21 cellular contexts compared by ENCODE assay signal in the genomic region with DNA sequence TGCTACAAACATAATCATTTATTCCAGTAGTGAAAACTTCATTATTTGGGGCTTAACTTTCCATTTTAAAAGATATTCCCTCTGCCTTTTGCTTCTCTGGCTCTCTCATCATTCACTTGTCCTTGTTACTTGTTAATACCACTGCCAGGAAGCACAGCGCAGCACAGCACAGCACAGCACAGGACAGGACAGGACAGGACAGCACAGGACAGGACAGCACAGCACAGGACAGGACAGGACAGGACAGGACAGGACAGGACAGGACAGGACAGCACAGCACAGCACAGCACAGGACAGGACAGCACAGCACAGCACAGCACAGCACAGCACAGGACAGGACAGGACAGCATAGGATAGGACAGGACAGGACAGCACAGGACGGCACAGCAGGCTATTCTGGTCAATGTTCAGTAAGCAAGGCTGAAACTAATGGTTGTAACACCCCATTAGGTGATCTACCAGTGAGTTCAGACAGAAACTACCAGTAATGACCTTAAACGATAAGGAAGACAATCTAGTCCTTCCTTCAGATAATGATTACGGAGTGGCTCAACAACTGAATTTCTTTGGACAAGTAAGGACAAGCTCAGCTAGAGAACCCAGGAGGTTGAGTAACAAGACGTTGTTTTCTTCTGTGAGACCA. TPM values are rescaled to one million over a fixed set of nuclear protein-coding genes. Genes with fewer than 3 reads are reported as not detected.
DNase-seq lines count a peak whose midpoint lies in the region; ATAC-seq and TF ChIP-seq lines count a peak whose summit lies in the region.
"Had no signal": no experiment of that assay in that cellular context is flagged by ENCODE, and none has a peak within 500 bp of the region (broad histone marks: within the 10 kb centered on the region; RNA-seq: fewer than 3 reads in every experiment).

No MANE protein-coding gene starts in this region.

- no peaks in the 10 kb centered on the region for H3K27me3 ChIP-seq in CD8-positive, alpha-beta T cell (ENCODE audit: insufficient read depth, low read length)
- H3K27me3 ChIP-seq in RWPE2 (ENCODE audit: insufficient read depth, poor library complexity, severe bottlenecking) (no peaks in the 10 kb centered on the region), endodermal cell (ENCODE audit: control insufficient read depth, insufficient read depth, low read length, poor library complexity, severe bottlenecking) (no peaks in the 10 kb centered on the region), WERI-Rb-1 (ENCODE audit: insufficient read depth, low read depth, severe bottlenecking) (no peaks in the 10 kb centered on the region)
- H3K27me3 ChIP-seq: neural progenitor cell had no signal

- no peaks in the 10 kb centered on the region for H3K36me3 ChIP-seq in CD8-positive, alpha-beta T cell (ENCODE audit: insufficient read depth, low read length)
- H3K36me3 ChIP-seq in RWPE2 (ENCODE audit: low read depth) = peaks cover 53% of the 10 kb centered on the region
- peaks cover 23% of the 10 kb centered on the region for H3K36me3 ChIP-seq in endodermal cell (ENCODE audit: control insufficient read depth, insufficient read depth, low read length)
- peaks cover 23% of the 10 kb centered on the region for H3K36me3 ChIP-seq in WERI-Rb-1
- H3K36me3 ChIP-seq: neural progenitor cell had no signal

- H3K4me1 Mint-ChIP-seq in CD8-positive, alpha-beta T cell (ENCODE audit: low read depth) = peaks cover 46% of the 10 kb centered on the region
- H3K4me1 Mint-ChIP-seq in endodermal cell (peaks cover 30% of the 10 kb centered on the region), mesothelial cell of epicardium (peaks cover 29% of the 10 kb centered on the region)

- no peaks in the 10 kb centered on the region for H3K27me3 Mint-ChIP-seq in CD8-positive, alpha-beta T cell (ENCODE audit: low read depth)
- H3K27me3 Mint-ChIP-seq in endodermal cell (ENCODE audit: insufficient read depth) (no peaks in the 10 kb centered on the region), mesothelial cell of epicardium (ENCODE audit: low read depth) (no peaks in the 10 kb centered on the region)

- peak overlapping the region; percentile 37 for H3K27ac Mint-ChIP-seq in CD8-positive, alpha-beta T cell
- H3K27ac Mint-ChIP-seq in endodermal cell (peak overlapping the region; percentile 78), mesothelial cell of epicardium (peak overlapping the region; percentile 30)
- H3K27ac Mint-ChIP-seq: neural progenitor cell had no signal

- peaks cover 23% of the 10 kb centered on the region for H3K4me1 ChIP-seq in CD8-positive, alpha-beta T cell (ENCODE audit: insufficient read depth, low read length)
- H3K4me1 ChIP-seq in RWPE2 (ENCODE audit: insufficient read depth, poor library complexity, severe bottlenecking) (peaks cover 42% of the 10 kb centered on the region), endodermal cell (ENCODE audit: control insufficient read depth, insufficient read depth, low read length) (peaks cover 11% of the 10 kb centered on the region)

- peaks cover 33% of the 10 kb centered on the region for H3K36me3 Mint-ChIP-seq in CD8-positive, alpha-beta T cell
- peaks cover 15% of the 10 kb centered on the region for H3K36me3 Mint-ChIP-seq in endodermal cell (ENCODE audit: low read depth)
- no peaks in the 10 kb centered on the region for H3K36me3 Mint-ChIP-seq in mesothelial cell of epicardium
- H3K36me3 Mint-ChIP-seq: neural progenitor cell had no signal

- POLR2A ChIA-PET in CD8-positive, alpha-beta T cell (lab: Charles Lee) = no interaction called here

- no peak overlapping the region for H3K4me3 Mint-ChIP-seq in CD8-positive, alpha-beta T cell
- H3K4me3 Mint-ChIP-seq in endodermal cell (no peak overlapping the region), mesothelial cell of epicardium (no peak overlapping the region)
- H3K4me3 Mint-ChIP-seq: neural progenitor cell had no signal

- no peak overlapping the region for H3K27ac ChIP-seq in CD8-positive, alpha-beta T cell (ENCODE audit: low read depth, low read length)
- H3K27ac ChIP-seq in RWPE2 (ENCODE audit: poor library complexity, severe bottlenecking) (peak overlapping the region; percentile 9), endodermal cell (ENCODE audit: low read depth, low read length) (no peak overlapping the region), WERI-Rb-1 (no peak overlapping the region)
- H3K27ac ChIP-seq: neural progenitor cell had no signal

- H3K9ac ChIP-seq in endodermal cell (ENCODE audit: extremely low read depth, low read length, poor library complexity, severe bottlenecking) = no peak overlapping the region
- H3K9ac ChIP-seq: neural progenitor cell had no signal

- CTCF ChIA-PET in CD8-positive, alpha-beta T cell (lab: Charles Lee) = no interaction called here

- H3K9me3 ChIP-seq in CD8-positive, alpha-beta T cell (ENCODE audit: low read length) = no peaks in the 10 kb centered on the region
- H3K9me3 ChIP-seq in RWPE2 (ENCODE audit: severe bottlenecking) = no peaks in the 10 kb centered on the region
- H3K9me3 ChIP-seq in endodermal cell (ENCODE audit: control insufficient read depth, low read length) = no peaks in the 10 kb centered on the region
- no peaks in the 10 kb centered on the region for H3K9me3 ChIP-seq in WERI-Rb-1 (ENCODE audit: severe bottlenecking)

- no peak for TF ChIP-seq CTCF in CD8-positive, alpha-beta T cell (IDR thresholded peaks at IDR 0.05)
- TF ChIP-seq CTCF in RWPE2 (IDR thresholded peaks at IDR 0.05; ENCODE audit: poor library complexity, severe bottlenecking) (no peak), endodermal cell (conservative IDR thresholded peaks at IDR 0.05) (no peak), mesothelial cell of epicardium (IDR thresholded peaks at IDR 0.05; ENCODE audit: unreplicated experiment) (no peak), WERI-Rb-1 (IDR thresholded peaks at IDR 0.05; ENCODE audit: low read depth, low read length) (no peak)

- H3K4me3 ChIP-seq in CD8-positive, alpha-beta T cell (ENCODE audit: low read depth, low read length) = no peak overlapping the region
- H3K4me3 ChIP-seq in RWPE2 (ENCODE audit: severe bottlenecking) (no peak overlapping the region), endodermal cell (ENCODE audit: low read length) (no peak overlapping the region), WERI-Rb-1 (ENCODE audit: low read depth, low read length) (no peak overlapping the region)
- H3K4me3 ChIP-seq: neural progenitor cell, smooth muscle cell had no signal

- no peaks in the 10 kb centered on the region for H3K9me3 Mint-ChIP-seq in CD8-positive, alpha-beta T cell
- no peaks in the 10 kb centered on the region for H3K9me3 Mint-ChIP-seq in endodermal cell
- no peaks in the 10 kb centered on the region for H3K9me3 Mint-ChIP-seq in mesothelial cell of epicardium
- H3K9me3 Mint-ChIP-seq: neural progenitor cell had no signal

- intact Hi-C loops in CD8-positive, alpha-beta T cell (cut with DNase I, micrococcal nuclease) = no loop called here

- WGBS in endodermal cell (ENCODE audit: insufficient coverage in 1 of 2, insufficient read length in 1 of 2), 2 experiments = 91 to 92% methylated on average over 4 to 5 of the region's 5 CpGs

- ATAC-seq in CD8-positive, alpha-beta T cell = no peak
- 0 out of 3 replicates have a peak, but pooled peaks have one; percentile 24 for ATAC-seq in RWPE2 (ENCODE audit: low read depth)
- no peak for ATAC-seq in HG03520 (IDR thresholded peaks at IDR 0.05; ENCODE audit: unreplicated experiment)
- ATAC-seq in GM19395 (IDR thresholded peaks at IDR 0.05; ENCODE audit: unreplicated experiment) = no peak

- DNase-seq in CD8-positive, alpha-beta T cell = no peak
- no peak for DNase-seq in RWPE2 (ENCODE audit: low spot score)
- DNase-seq in endodermal cell = no peak
- DNase-seq in mesothelial cell of epicardium (ENCODE audit: low spot score in 2 of 2, unreplicated experiment in 2 of 2) = no peak
- DNase-seq in UCSD-AML1 (lab: John Stamatoyannopoulos, UW; ENCODE audit: unreplicated experiment) = no peak
- no peak for DNase-seq in WERI-Rb-1
- DNase-seq: activated CD4-positive, alpha-beta T cell treated with anti-CD3 and anti-CD28 coated beads, Interleukin-2, amount 50 U/mL, for 48 hours; activated naive CD4-positive, alpha-beta T cell treated with Interleukin-2 at 50 U/mL for 16 hours; aorta; DMS79 treated with DMSO at 0.1 percent for 48 hours; foreskin melanocyte; Karpas-422; midbrain; NCI-H1092 treated with DMSO at 0.1 percent for 48 hours; NCI-H510A treated with DMSO at 0.1 percent for 48 hours had no signal

RNA-seq across cellular contexts. Expression of a gene that starts 31.9 kb away (rescaled TPM):
- total RNA-seq in CD8-positive, alpha-beta T cell = 10 to 100 TPM; 91.3 to 95.6 TPM
- 10 to 100 TPM; 27.1 to 27.8 TPM for total RNA-seq in endodermal cell
- polyA plus RNA-seq in endodermal cell (2013, experiment 1 of 2) = 34.3 TPM
- polyA plus RNA-seq in endodermal cell (2013, experiment 2 of 2) = 31.3 TPM
- total RNA-seq in mesothelial cell of epicardium = 44.0 to 50.4 TPM (median 47.6 TPM) in 3 replicates

RNA-seq across cellular contexts. Expression of a gene that starts 36.9 kb away (rescaled TPM):
- not detected for total RNA-seq in CD8-positive, alpha-beta T cell
- total RNA-seq in endodermal cell (under 1 TPM; 0.29 to 0.58 TPM), mesothelial cell of epicardium (0.40 TPM in 1 of 3 replicates, not detected in the others)
- not detected for polyA plus RNA-seq in endodermal cell (2013, experiment 1 of 2)
- polyA plus RNA-seq in endodermal cell (2013, experiment 2 of 2) = not detected
- total RNA-seq: cerebellum, smooth muscle cell, temporal lobe had no signal
- polyA plus RNA-seq: aorta, smooth muscle cell had no signal

RNA-seq across cellular contexts. Expression of a gene that starts 60.0 kb away (rescaled TPM):
- total RNA-seq in CD8-positive, alpha-beta T cell = not detected
- total RNA-seq in endodermal cell (1 to 10 TPM; 4.2 to 4.4 TPM), mesothelial cell of epicardium (0.16 to 0.18 TPM (median 0.18 TPM) in 3 replicates)
- 12.0 TPM for polyA plus RNA-seq in endodermal cell (2013, experiment 1 of 2)
- 12.0 TPM for polyA plus RNA-seq in endodermal cell (2013, experiment 2 of 2)
- polyA plus RNA-seq: smooth muscle cell had no signal
